ENCODE assay signal across 20 cellular contexts in the genomic region with DNA sequence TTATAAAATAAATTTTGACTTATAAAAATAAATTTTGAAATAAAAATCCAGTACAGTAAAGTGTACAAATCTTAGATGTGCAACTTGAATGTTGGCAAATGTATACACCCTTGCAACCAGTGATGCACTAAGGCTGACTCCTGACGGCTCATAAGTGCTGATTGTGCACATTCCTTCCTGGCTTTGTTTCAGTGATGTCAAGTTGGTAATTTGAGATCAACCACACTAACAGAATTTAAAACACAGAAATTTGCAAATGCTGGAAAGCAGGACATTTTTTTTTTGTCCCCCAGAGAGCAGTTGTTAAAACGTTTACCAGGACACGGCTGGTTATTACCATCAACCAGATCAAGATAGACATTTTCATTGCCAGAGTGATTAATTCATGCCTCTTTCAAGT.
DNase-seq lines count a peak whose midpoint lies in the region; TF ChIP-seq lines count a peak whose summit lies in the region.
"Had no signal": no experiment of that assay in that cellular context is flagged by ENCODE, and none has a peak within 500 bp of the region (broad histone marks: within the 10 kb centered on the region; RNA-seq: fewer than 3 reads in every experiment).

No MANE protein-coding gene starts in this region.

- H3K9me3 ChIP-seq in SK-N-MC (ENCODE audit: low read depth, low read length), result no peaks in the 10 kb centered on the region
- no peaks in the 10 kb centered on the region for H3K9me3 ChIP-seq in endodermal cell (ENCODE audit: control insufficient read depth, low read length)
- H3K9me3 ChIP-seq: body of pancreas, gastroesophageal sphincter had no signal

- no peaks in the 10 kb centered on the region for H3K36me3 Mint-ChIP-seq in endodermal cell (ENCODE audit: low read depth)
- H3K36me3 Mint-ChIP-seq: memory B cell had no signal

- no peak overlapping the region for H3K4me3 Mint-ChIP-seq in endodermal cell
- H3K4me3 Mint-ChIP-seq: activated B cell treated with CpG ODN at 0.5 μM for 24 hours, memory B cell had no signal

- no peak for TF ChIP-seq CTCF in fibroblast of mammary gland (conservative IDR thresholded peaks at IDR 0.05; ENCODE audit: control insufficient read depth, insufficient read depth, low read depth, low read length)
- TF ChIP-seq CTCF in retinal pigment epithelial cell (conservative IDR thresholded peaks at IDR 0.05; ENCODE audit: low read depth, low read length), result no peak
- TF ChIP-seq CTCF in GM10266 (IDR thresholded peaks at IDR 0.05; ENCODE audit: control insufficient read depth, insufficient read depth, low read depth, missing control alignments), result no peak
- no peak for TF ChIP-seq CTCF in endodermal cell (conservative IDR thresholded peaks at IDR 0.05)

- 67 to 75% methylated on average over 2 to 3 of the region's 3 CpGs for WGBS in endodermal cell (ENCODE audit: insufficient coverage in 1 of 2, insufficient read length in 1 of 2), 2 experiments

- no peak overlapping the region for H3K27ac Mint-ChIP-seq in endodermal cell
- H3K27ac Mint-ChIP-seq: activated B cell treated with CpG ODN at 0.5 μM for 24 hours, memory B cell had no signal

- peak overlapping the region; percentile 52; the same call in 1 of the 2 replicates for H3K27ac ChIP-seq in SK-N-MC
- no peak overlapping the region for H3K27ac ChIP-seq in endodermal cell (ENCODE audit: low read depth, low read length)
- H3K27ac ChIP-seq: body of pancreas, C4-2B, gastroesophageal sphincter had no signal

- H3K9me3 Mint-ChIP-seq in endodermal cell, result no peaks in the 10 kb centered on the region
- H3K9me3 Mint-ChIP-seq: activated B cell treated with CpG ODN at 0.5 μM for 24 hours, memory B cell had no signal

- no peaks in the 10 kb centered on the region for H3K4me1 Mint-ChIP-seq in endodermal cell
- H3K4me1 Mint-ChIP-seq: activated B cell treated with CpG ODN at 0.5 μM for 24 hours had no signal

- no peaks in the 10 kb centered on the region for H3K36me3 ChIP-seq in SK-N-MC (ENCODE audit: insufficient read depth, low read length)
- H3K36me3 ChIP-seq in endodermal cell (ENCODE audit: control insufficient read depth, insufficient read depth, low read length), result no peaks in the 10 kb centered on the region
- H3K36me3 ChIP-seq: gastroesophageal sphincter had no signal

- H3K4me3 ChIP-seq in SK-N-MC (peak overlapping the region; percentile 40), fibroblast of mammary gland (ENCODE audit: control insufficient read depth, low read depth, low read length) (no peak overlapping the region), retinal pigment epithelial cell (ENCODE audit: low read length) (no peak overlapping the region), endodermal cell (ENCODE audit: low read length) (no peak overlapping the region)
- H3K4me3 ChIP-seq: body of pancreas, gastroesophageal sphincter, GM12878 had no signal

- no peaks in the 10 kb centered on the region for H3K27me3 ChIP-seq in endodermal cell (ENCODE audit: control insufficient read depth, insufficient read depth, low read length, poor library complexity, severe bottlenecking)
- H3K27me3 ChIP-seq: body of pancreas, gastroesophageal sphincter had no signal

- H3K9ac ChIP-seq in SK-N-MC (ENCODE audit: insufficient read length) (no peak overlapping the region), endodermal cell (ENCODE audit: extremely low read depth, low read length, poor library complexity, severe bottlenecking) (no peak overlapping the region)

- no peaks in the 10 kb centered on the region for H3K4me1 ChIP-seq in endodermal cell (ENCODE audit: control insufficient read depth, insufficient read depth, low read length)
- H3K4me1 ChIP-seq: body of pancreas, gastroesophageal sphincter had no signal

- peak; percentile 27 for DNase-seq in GM04503 (ENCODE audit: low read depth)
- DNase-seq in SK-N-MC (ENCODE audit: low read depth, low spot score), result peak; percentile 70
- DNase-seq in fibroblast of mammary gland (ENCODE audit: low read depth), result peak; percentile 59
- peak; percentile 83 for DNase-seq in retinal pigment epithelial cell (ENCODE audit: low read depth)
- no peak for DNase-seq in GM10266 (ENCODE audit: extremely low spot score)
- DNase-seq in putamen (ENCODE audit: low spot score), result no peak
- DNase-seq in endodermal cell, result no peak
- DNase-seq: activated B cell treated with CpG ODN at 0.5 μM for 24 hours; activated gamma-delta T cell treated with Interleukin-2 at 50 U/mL for 16 hours; body of pancreas; DND-41; effector CD4-positive, alpha-beta T cell; Karpas-422; NCI-H2029; small intestine; stimulated activated naive CD4-positive, alpha-beta T cell had no signal

- H3K27me3 Mint-ChIP-seq in endodermal cell (ENCODE audit: insufficient read depth), result no peaks in the 10 kb centered on the region
- H3K27me3 Mint-ChIP-seq: activated B cell treated with CpG ODN at 0.5 μM for 24 hours, memory B cell had no signal

Comparison
In these comparisons a context has a peak if more than half of its experiments do, and no peak if none do; other contexts are left out.
1. DNase-seq: peak in GM04503 (single experiment), SK-N-MC (single experiment), fibroblast of mammary gland (single experiment) and retinal pigment epithelial cell (single experiment); none in GM10266 (single experiment), putamen (single experiment) and endodermal cell (single experiment).